ENCODE assay signal across 1 cellular context in genomic region chr9:109557481-109557880, GRCh38.
TF ChIP-seq lines count a peak whose summit lies in the region.

No MANE protein-coding gene starts in this region.

TF ChIP-seq in H1, 55 proteins besides CTCF, POLR2A, EP300 and RAD21:
- TF ChIP-seq SIX5 (IDR thresholded peaks at IDR 0.05; ENCODE audit: low read depth, low read length) (no peak), RNF2 (IDR thresholded peaks at IDR 0.05; ENCODE audit: borderline replicate concordance, low read depth, low read length, missing control alignments, poor library complexity, severe bottlenecking) (no peak), GABPA (IDR thresholded peaks at IDR 0.05; ENCODE audit: borderline replicate concordance, insufficient read depth, low read length) (no peak), RXRA (IDR thresholded peaks at IDR 0.05; ENCODE audit: insufficient read depth, low read depth, low read length) (no peak), CHD2 (IDR thresholded peaks at IDR 0.05; ENCODE audit: low read length) (no peak), E2F6 (IDR thresholded peaks at IDR 0.05) (no peak), NRF1 (IDR thresholded peaks at IDR 0.05; ENCODE audit: low read depth, low read length) (no peak), SP2 (IDR thresholded peaks at IDR 0.05; ENCODE audit: low read length) (no peak), RBBP5 (IDR thresholded peaks at IDR 0.05; ENCODE audit: borderline replicate concordance, low read depth, low read length) (no peak), SIRT6 (IDR thresholded peaks at IDR 0.05; ENCODE audit: low read length) (no peak), SAP30 (IDR thresholded peaks at IDR 0.05; ENCODE audit: insufficient read depth, insufficient replicate concordance, low read length) (no peak), POU5F1 (IDR thresholded peaks at IDR 0.05; ENCODE audit: low read depth, low read length) (no peak), GTF2F1 (IDR thresholded peaks at IDR 0.05; ENCODE audit: borderline replicate concordance, low read depth, low read length) (no peak), BCL11A (IDR thresholded peaks at IDR 0.05; ENCODE audit: low read depth in 2 of 2, low read length in 2 of 2) (no peak)
- TF ChIP-seq, protein P1, sequence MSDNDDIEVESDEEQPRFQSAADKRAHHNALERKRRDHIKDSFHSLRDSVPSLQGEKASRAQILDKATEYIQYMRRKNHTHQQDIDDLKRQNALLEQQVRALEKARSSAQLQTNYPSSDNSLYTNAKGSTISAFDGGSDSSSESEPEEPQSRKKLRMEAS (IDR thresholded peaks at IDR 0.05): no peak
- TF ChIP-seq, protein P2, sequence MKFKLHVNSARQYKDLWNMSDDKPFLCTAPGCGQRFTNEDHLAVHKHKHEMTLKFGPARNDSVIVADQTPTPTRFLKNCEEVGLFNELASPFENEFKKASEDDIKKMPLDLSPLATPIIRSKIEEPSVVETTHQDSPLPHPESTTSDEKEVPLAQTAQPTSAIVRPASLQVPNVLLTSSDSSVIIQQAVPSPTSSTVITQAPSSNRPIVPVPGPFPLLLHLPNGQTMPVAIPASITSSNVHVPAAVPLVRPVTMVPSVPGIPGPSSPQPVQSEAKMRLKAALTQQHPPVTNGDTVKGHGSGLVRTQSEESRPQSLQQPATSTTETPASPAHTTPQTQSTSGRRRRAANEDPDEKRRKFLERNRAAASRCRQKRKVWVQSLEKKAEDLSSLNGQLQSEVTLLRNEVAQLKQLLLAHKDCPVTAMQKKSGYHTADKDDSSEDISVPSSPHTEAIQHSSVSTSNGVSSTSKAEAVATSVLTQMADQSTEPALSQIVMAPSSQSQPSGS (IDR thresholded peaks at IDR 0.05; ENCODE audit: low read length): no peak
